In genomic region chr13:100301418-100301817, GRCh38 we compare ENCODE assay signal across 1 cellular context.
TF ChIP-seq lines count a peak whose summit lies in the region.

No MANE protein-coding gene starts in this region.

TF ChIP-seq in WTC11, 78 proteins besides CTCF, POLR2A, EP300 and RAD21 (continued from another document):
- no peak for TF ChIP-seq NR3C1 (CRISPR knock-in tag; conservative IDR thresholded peaks at IDR 0.05; ENCODE audit: low read depth)
- no peak for TF ChIP-seq PRRX2 (CRISPR knock-in tag; IDR thresholded peaks at IDR 0.05)
- no peak for TF ChIP-seq HMGA2 (CRISPR knock-in tag; IDR thresholded peaks at IDR 0.05)
- TF ChIP-seq ESRRA (CRISPR knock-in tag; IDR thresholded peaks at IDR 0.05; ENCODE audit: borderline replicate concordance) = no peak
- TF ChIP-seq CREB1 (CRISPR knock-in tag; IDR thresholded peaks at IDR 0.05) = no peak
- no peak for TF ChIP-seq NR2C2 (CRISPR knock-in tag; IDR thresholded peaks at IDR 0.05)
- no peak for TF ChIP-seq GRHL2 (CRISPR knock-in tag; IDR thresholded peaks at IDR 0.05; ENCODE audit: insufficient replicate concordance, severe bottlenecking)
- no peak for TF ChIP-seq ZNF317 (CRISPR knock-in tag; IDR thresholded peaks at IDR 0.05; ENCODE audit: borderline replicate concordance, low read depth)
